ENCODE assay signal across 11 cellular contexts in the genomic region with DNA sequence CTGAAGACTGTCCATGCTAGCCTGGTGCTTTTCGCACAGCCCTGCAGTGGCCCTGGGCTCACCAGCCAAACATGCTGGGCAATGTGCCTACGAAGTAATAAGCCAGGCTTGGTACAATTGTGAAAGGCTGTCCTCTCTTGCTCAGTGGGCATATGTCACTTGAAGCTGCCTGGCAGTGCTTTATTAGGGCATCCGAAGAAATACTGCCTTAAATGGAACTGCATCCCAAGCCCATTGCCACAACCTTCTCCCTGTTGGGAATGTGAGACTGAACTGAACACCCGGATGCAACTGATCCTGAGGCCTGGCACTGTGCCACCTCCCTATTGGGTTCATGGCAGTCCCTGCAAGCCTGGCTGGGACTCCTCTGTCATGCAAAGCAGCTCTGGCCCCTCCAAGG. TPM values are rescaled to one million over a fixed set of nuclear protein-coding genes. Genes with fewer than 3 reads are reported as not detected.
DNase-seq lines count a peak whose midpoint lies in the region; ATAC-seq, FAIRE-seq and TF ChIP-seq lines count a peak whose summit lies in the region.
"Had no signal": no experiment of that assay in that cellular context is flagged by ENCODE, and none has a peak within 500 bp of the region (broad histone marks: within the 10 kb centered on the region; RNA-seq: fewer than 3 reads in every experiment).

No MANE protein-coding gene starts in this region.

- H3K4me3 ChIP-seq in breast epithelium = no peak overlapping the region
- H3K4me3 ChIP-seq in osteoblast (ENCODE audit: insufficient read depth, low read length) = no peak overlapping the region

- H3K36me3 ChIP-seq in breast epithelium = peaks cover 4% of the 10 kb centered on the region
- H3K36me3 ChIP-seq in osteoblast (ENCODE audit: insufficient read depth, low read length) = peaks cover 20% of the 10 kb centered on the region

- DNase-seq in COLO668 (lab: John Stamatoyannopoulos, UW; ENCODE audit: unreplicated experiment) (peak; percentile 87), NCI-H128 (lab: John Stamatoyannopoulos, UW; ENCODE audit: unreplicated experiment) (peak; percentile 56), breast epithelium (ENCODE audit: low spot score in 2 of 2) (peak; percentile 51 to 60), osteoblast (ENCODE audit: insufficient read length, low spot score, missing footprints) (peak; percentile 58), GM19239 (ENCODE audit: insufficient read length, low spot score) (no peak), GM13977 (ENCODE audit: low spot score) (no peak)
- DNase-seq: DMS53, NCI-H1417 treated with DMSO at 0.1 percent for 48 hours, small intestine had no signal

- ATAC-seq in HG02840 (IDR thresholded peaks at IDR 0.05; ENCODE audit: low FRiP score, unreplicated experiment) = no peak
- no peak for ATAC-seq in GM21528 (IDR thresholded peaks at IDR 0.05; ENCODE audit: low FRiP score, unreplicated experiment)

- no peak overlapping the region for H2AFZ ChIP-seq in osteoblast (ENCODE audit: low read length)

- H3K4me1 ChIP-seq in breast epithelium = peaks cover 0 to 16% of the 10 kb centered on the region in 2 donors
- peaks cover 12% of the 10 kb centered on the region for H3K4me1 ChIP-seq in osteoblast (ENCODE audit: insufficient read depth, low read length)

- H3K9me3 ChIP-seq in breast epithelium (no peaks in the 10 kb centered on the region), osteoblast (ENCODE audit: low read depth, low read length) (no peaks in the 10 kb centered on the region)

- TF ChIP-seq POLR2A in breast epithelium (IDR thresholded peaks at IDR 0.05) = no peak

- H3K4me2 ChIP-seq in osteoblast (ENCODE audit: insufficient read depth, low read length) = peak overlapping the region; percentile 27

- intact Hi-C loops in breast epithelium (cut with DNase I; ENCODE audit: low total_unique reads) = no loop called here

- H3K27ac ChIP-seq in breast epithelium (peak overlapping the region; percentile 86 to 88), osteoblast (ENCODE audit: low read depth, low read length) (peak overlapping the region; percentile 7)

- TF ChIP-seq CTCF in breast epithelium (IDR thresholded peaks at IDR 0.05) = no peak
- TF ChIP-seq CTCF in osteoblast (IDR thresholded peaks at IDR 0.05; ENCODE audit: extremely low read depth, low read depth, low read length) = no peak
- no peak for TF ChIP-seq CTCF in GM13977 (IDR thresholded peaks at IDR 0.05; ENCODE audit: extremely low read depth, insufficient read depth, missing control alignments)

- H3K27me3 ChIP-seq in breast epithelium (no peaks in the 10 kb centered on the region), osteoblast (ENCODE audit: insufficient read depth, low read length) (no peaks in the 10 kb centered on the region)

- H3K79me2 ChIP-seq in osteoblast (ENCODE audit: insufficient read depth, low read length) = no peaks in the 10 kb centered on the region

- in situ Hi-C loops in GM13977 (cut with MboI; ENCODE audit: low pct_unique_long_range_greater_than_20kb, low sequenced_read_pairs, unreplicated experiment) = no loop called here

- no peaks in the 10 kb centered on the region for H4K20me1 ChIP-seq in osteoblast (ENCODE audit: insufficient read depth, low read length)

- no peak for FAIRE-seq in GM19239 (lab: Jason Lieb, UNC)
- FAIRE-seq: small intestine had no signal

RNA-seq across cellular contexts. Expression of a gene that starts 15.9 kb away (rescaled TPM):
- total RNA-seq in breast epithelium (100 to 1,000 TPM; 102 to 254 (median 109) TPM), osteoblast (97.2 and 140 TPM in 2 replicates)

RNA-seq across cellular contexts. Expression of a gene that starts 24.3 kb away (rescaled TPM):
- total RNA-seq in breast epithelium = not detected
- total RNA-seq in osteoblast = under 0.01 TPM in 1 of 2 replicates, not detected in the other

RNA-seq across cellular contexts. Expression of a gene that starts 39.7 kb away (rescaled TPM):
- total RNA-seq in breast epithelium (100 to 1,000 TPM in 1 of 3 donors, 10 to 100 TPM in 2; 42.9 to 149 (median 47.0) TPM), osteoblast (20.9 and 22.1 TPM in 2 replicates)

RNA-seq across cellular contexts. Expression of a gene that starts 39.9 kb away (rescaled TPM):
- 100 to 1,000 TPM in 2 of 3 donors, 10 to 100 TPM in 1; 96.4 to 534 (median 101) TPM for total RNA-seq in breast epithelium
- total RNA-seq in osteoblast = 41.6 and 62.5 TPM in 2 replicates

Comparison
In these comparisons a context has a peak if more than half of its experiments do, and no peak if none do; other contexts are left out.
1. DNase-seq: peak in COLO668 (single experiment), NCI-H128 (single experiment), breast epithelium (2 of 2) and osteoblast (single experiment); none in GM19239 (single experiment) and GM13977 (single experiment).